26 cellular contexts compared by ENCODE assay signal in the genomic region with DNA sequence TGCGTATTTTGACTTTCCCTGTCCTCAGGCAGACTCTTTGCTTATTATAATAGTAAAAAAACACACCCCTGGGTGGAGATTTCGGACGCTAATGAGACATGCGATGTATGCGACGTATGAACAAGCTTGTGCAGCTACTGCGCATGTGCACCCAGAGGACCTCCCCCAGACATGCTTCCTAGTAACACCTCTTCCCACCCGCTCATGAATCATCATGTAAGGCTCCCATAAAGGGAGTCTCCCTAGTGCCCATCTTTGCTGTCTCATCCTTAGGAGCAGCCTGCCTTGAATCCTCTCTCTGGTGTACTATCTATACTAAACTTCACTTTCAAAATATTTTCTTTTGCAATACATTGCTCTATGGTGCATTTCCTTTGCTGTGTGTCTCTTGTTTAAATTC.
"Had no signal": no experiment of that assay in that cellular context is flagged by ENCODE, and none has a peak within 500 bp of the region (broad histone marks: within the 10 kb centered on the region; RNA-seq: fewer than 3 reads in every experiment).

No MANE protein-coding gene starts in this region.

- H3K27me3 Mint-ChIP-seq: dendritic cell treated with granulocyte-macrophage colony-stimulating factor and Interleukin-4, amounts not matched to agents 40 ng/mL and 50 ng/mL, for 4 days; naive thymus-derived CD8-positive, alpha-beta T cell had no signal

- H3K4me3 Mint-ChIP-seq: dendritic cell treated with granulocyte-macrophage colony-stimulating factor and Interleukin-4, amounts not matched to agents 40 ng/mL and 50 ng/mL, for 4 days; endodermal cell; naive thymus-derived CD8-positive, alpha-beta T cell; nephron progenitor cell; stimulated activated effector memory CD8-positive, alpha-beta T cell treated with anti-CD3 and anti-CD28 coated beads, Interleukin-12 subunit alpha, Interleukin-12 subunit beta, amount 100 ng/mL, for 72 hours had no signal

- H3K4me3 ChIP-seq: colonic mucosa, gastroesophageal sphincter, heart left ventricle, left lung, ovary, psoas muscle, sigmoid colon, stomach, testis, tibial artery, upper lobe of left lung had no signal

- H3K36me3 ChIP-seq: colonic mucosa, gastroesophageal sphincter, heart left ventricle, left lung, ovary, sigmoid colon, stomach, tibial artery, upper lobe of left lung had no signal

- DNase-seq: colonic mucosa; effector CD8-positive, alpha-beta T cell; endodermal cell; foreskin keratinocyte; heart left ventricle; hippocampal formation; left cardiac atrium; left lung; naive thymus-derived CD8-positive, alpha-beta T cell; nephron progenitor cell; nucleus accumbens; ovary; psoas muscle; right cardiac atrium; sigmoid colon; stimulated activated CD4-positive, alpha-beta T cell treated with anti-CD3 and anti-CD28 coated beads, Interleukin-2, amount 100 ng/mL, for 24 hours; stimulated activated CD4-positive, alpha-beta T cell treated with anti-CD3 and anti-CD28 coated beads, Interleukin-4, amount 100 ng/mL, for 24 hours; stimulated activated naive CD4-positive, alpha-beta T cell treated with Interleukin-2 at 50 U/mL for 16 hours; stomach; testis; tibial artery; upper lobe of left lung had no signal

- H3K9me3 ChIP-seq: colonic mucosa, gastroesophageal sphincter, ovary, psoas muscle, stomach, testis, tibial artery, upper lobe of left lung had no signal

- H3K27ac Mint-ChIP-seq: dendritic cell treated with granulocyte-macrophage colony-stimulating factor and Interleukin-4, amounts not matched to agents 40 ng/mL and 50 ng/mL, for 4 days; naive thymus-derived CD8-positive, alpha-beta T cell; nephron progenitor cell; stimulated activated effector memory CD8-positive, alpha-beta T cell treated with anti-CD3 and anti-CD28 coated beads, Interleukin-12 subunit alpha, Interleukin-12 subunit beta, amount 100 ng/mL, for 72 hours had no signal

- H3K4me1 ChIP-seq: colonic mucosa, foreskin keratinocyte, heart left ventricle, left lung, psoas muscle, sigmoid colon, testis, tibial artery, upper lobe of left lung had no signal

- H3K27ac ChIP-seq: colonic mucosa, epithelial cell of prostate, foreskin keratinocyte, gastroesophageal sphincter, heart left ventricle, left lung, ovary, psoas muscle, sigmoid colon, stomach, testis, tibial artery, upper lobe of left lung had no signal

- H3K4me1 Mint-ChIP-seq: naive thymus-derived CD8-positive, alpha-beta T cell; stimulated activated effector memory CD8-positive, alpha-beta T cell treated with anti-CD3 and anti-CD28 coated beads, Interleukin-12 subunit alpha, Interleukin-12 subunit beta, amount 100 ng/mL, for 72 hours had no signal

- H3K27me3 ChIP-seq: colonic mucosa, foreskin keratinocyte, gastroesophageal sphincter, heart left ventricle, left lung, ovary, sigmoid colon, stomach, testis, tibial artery, upper lobe of left lung had no signal

- H3K36me3 Mint-ChIP-seq: naive thymus-derived CD8-positive, alpha-beta T cell; stimulated activated effector memory CD8-positive, alpha-beta T cell treated with anti-CD3 and anti-CD28 coated beads, Interleukin-12 subunit alpha, Interleukin-12 subunit beta, amount 100 ng/mL, for 72 hours had no signal
